ENCODE assay signal across 1 cellular context in the genomic region with DNA sequence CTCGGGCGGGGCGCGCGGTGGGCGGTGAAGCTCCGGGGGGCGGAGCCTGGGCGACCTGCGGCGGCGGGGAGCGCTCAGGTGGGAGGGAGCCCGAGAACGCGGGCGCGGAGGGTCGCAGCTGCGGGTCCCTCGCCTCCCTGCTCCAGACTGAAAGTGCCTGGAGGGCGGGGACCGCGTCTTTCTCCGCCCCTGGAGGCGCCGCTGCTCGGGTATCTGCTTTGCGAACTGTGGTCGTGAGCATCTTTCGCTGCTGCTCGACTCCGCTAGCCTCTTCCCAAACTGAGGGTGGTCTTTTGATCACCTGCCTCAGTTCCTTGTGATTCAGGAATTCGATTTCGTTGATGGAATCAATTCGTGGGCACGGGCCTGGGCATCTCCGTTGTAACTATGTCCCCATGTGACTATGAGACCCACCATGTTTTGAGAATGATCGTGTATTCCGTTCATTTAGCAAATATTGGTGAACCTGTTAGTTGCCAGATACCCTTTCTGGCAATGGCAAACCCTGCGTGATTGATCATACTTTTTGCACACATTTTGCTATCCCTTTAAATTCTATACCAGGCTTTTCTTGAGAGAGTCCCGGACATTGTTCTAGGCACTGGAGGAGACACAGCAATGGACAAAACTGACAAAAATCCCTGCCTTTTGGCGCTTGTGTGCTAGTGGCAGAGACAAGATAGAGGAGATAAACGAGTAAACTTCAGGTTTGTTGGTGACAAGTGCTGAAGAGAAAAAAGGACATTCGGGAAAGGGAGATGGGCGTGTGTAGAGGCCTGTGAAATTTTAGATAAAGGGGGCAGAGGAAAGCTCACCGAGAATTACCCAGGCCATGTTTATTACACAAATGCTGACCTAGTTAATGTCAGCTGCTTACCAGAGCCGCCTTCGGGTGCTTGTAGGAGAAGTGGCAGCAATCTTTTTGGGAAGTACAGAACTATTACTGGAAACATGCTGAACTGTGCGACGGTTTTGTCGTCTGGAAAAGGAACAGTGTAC.
TF ChIP-seq lines count a peak whose summit lies in the region.

No MANE protein-coding gene starts in this region.

TF ChIP-seq in endothelial cell of umbilical vein, 7 proteins besides CTCF, POLR2A, EP300 and RAD21 (continued from another document):
- TF ChIP-seq, protein P1, sequence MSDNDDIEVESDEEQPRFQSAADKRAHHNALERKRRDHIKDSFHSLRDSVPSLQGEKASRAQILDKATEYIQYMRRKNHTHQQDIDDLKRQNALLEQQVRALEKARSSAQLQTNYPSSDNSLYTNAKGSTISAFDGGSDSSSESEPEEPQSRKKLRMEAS (IDR thresholded peaks at IDR 0.05; ENCODE audit: insufficient read depth, insufficient read length) = no peak
- TF ChIP-seq POLR2AphosphoS5 (IDR thresholded peaks at IDR 0.05; ENCODE audit: insufficient read depth, low read depth, low read length) = no peak
- no peak for TF ChIP-seq FOS (IDR thresholded peaks at IDR 0.05; ENCODE audit: borderline replicate concordance, insufficient read depth, low read length)
